Comparison of ENCODE assay signal across 8 cellular contexts in the genomic region with DNA sequence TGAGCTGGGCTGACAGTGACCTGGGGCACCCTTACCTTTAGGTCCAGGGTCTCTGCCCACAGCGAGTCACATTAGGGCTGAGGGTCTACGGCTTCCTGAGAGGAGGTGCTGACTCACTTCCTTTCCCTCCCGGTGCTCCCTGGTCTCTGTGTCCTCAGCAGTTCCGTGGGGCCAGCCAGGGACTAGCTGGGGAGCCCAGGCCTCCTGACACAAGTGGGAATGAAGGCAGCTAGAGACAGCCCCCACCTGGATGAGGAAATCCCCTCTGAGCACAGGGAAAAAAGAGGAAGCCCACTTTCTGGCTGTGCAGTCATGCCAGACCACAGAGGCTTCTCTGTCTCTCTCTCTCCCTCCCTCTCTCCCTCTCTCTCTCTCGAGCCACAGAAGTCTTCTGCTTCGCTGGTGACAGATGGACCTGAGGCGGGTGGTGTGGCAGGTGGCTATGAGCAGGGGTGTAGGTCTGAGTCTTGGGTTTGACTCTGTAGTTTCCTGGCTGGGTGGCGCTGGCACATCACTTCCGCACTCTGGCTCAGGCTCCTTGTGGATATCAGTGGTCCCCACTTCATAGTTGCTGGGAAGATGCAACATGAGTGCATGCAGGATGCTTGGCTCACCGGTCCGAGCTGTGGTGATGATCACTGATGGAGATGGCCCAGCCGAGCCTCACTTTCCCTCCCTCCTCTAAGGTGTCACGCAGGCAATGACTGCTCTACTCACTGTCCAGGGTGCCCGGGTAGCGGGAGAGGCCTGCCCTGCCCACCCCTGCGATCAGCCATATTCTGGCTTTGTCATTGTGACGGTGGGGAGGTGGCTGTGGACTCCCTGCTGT. TPM values are rescaled to one million over a fixed set of nuclear protein-coding genes. Genes with fewer than 3 reads are reported as not detected.
DNase-seq lines count a peak whose midpoint lies in the region; ATAC-seq, FAIRE-seq and TF ChIP-seq lines count a peak whose summit lies in the region.

No MANE protein-coding gene starts in this region.

- peak in 1 of 5 donors; percentile 8 for DNase-seq in CD8-positive, alpha-beta memory T cell
- DNase-seq in RCC 7860 (ENCODE audit: low spot score) (peak; percentile 77), glutamatergic neuron (peak; percentile 52), NCI-H2029 (lab: John Stamatoyannopoulos, UW) (no peak), NCI-H748 treated with DMSO at 0.1 percent for 48 hours (lab: John Stamatoyannopoulos, UW) (no peak)

- no peak overlapping the region for H3K4me3 ChIP-seq in CD8-positive, alpha-beta memory T cell (ENCODE audit: low read length)

- peak overlapping the region in 5 of 8 donors; percentile 7 to 60 (median 37) for H3K27ac Mint-ChIP-seq in CD8-positive, alpha-beta memory T cell
- peak overlapping the region; percentile 92 for H3K27ac Mint-ChIP-seq in glutamatergic neuron (ENCODE audit: unreplicated experiment)

- no peaks in the 10 kb centered on the region for H3K36me3 ChIP-seq in CD8-positive, alpha-beta memory T cell (ENCODE audit: insufficient read depth, low read length)

- CTCF ChIA-PET in CD8-positive, alpha-beta memory T cell (lab: Charles Lee), result no interaction called here

- ATAC-seq in GM21515 (IDR thresholded peaks at IDR 0.05; ENCODE audit: unreplicated experiment) (peak; percentile 35), HG02571 (IDR thresholded peaks at IDR 0.05; ENCODE audit: unreplicated experiment) (no peak), HG02938 (IDR thresholded peaks at IDR 0.05; ENCODE audit: unreplicated experiment) (no peak)

- peaks cover 19 to 34% (median 21%) of the 10 kb centered on the region in 3 donors for H3K4me1 Mint-ChIP-seq in CD8-positive, alpha-beta memory T cell
- H3K4me1 Mint-ChIP-seq in glutamatergic neuron (ENCODE audit: low read depth, unreplicated experiment), result peaks cover 30% of the 10 kb centered on the region

- peaks cover 11% of the 10 kb centered on the region for H3K4me1 ChIP-seq in CD8-positive, alpha-beta memory T cell (ENCODE audit: insufficient read depth, low read length)

- peak overlapping the region in 1 of 7 donors; percentile 22 for H3K4me3 Mint-ChIP-seq in CD8-positive, alpha-beta memory T cell
- H3K4me3 Mint-ChIP-seq in glutamatergic neuron (ENCODE audit: unreplicated experiment), result peak overlapping the region; percentile 73

- no peaks in the 10 kb centered on the region for H3K9me3 Mint-ChIP-seq in CD8-positive, alpha-beta memory T cell
- peaks cover 14% of the 10 kb centered on the region for H3K9me3 Mint-ChIP-seq in glutamatergic neuron (ENCODE audit: unreplicated experiment)

- peak overlapping the region; percentile 38 for H3K27ac ChIP-seq in CD8-positive, alpha-beta memory T cell (ENCODE audit: low read depth, low read length)

- FAIRE-seq in RCC 7860 (lab: Jason Lieb, UNC), result peak; percentile 55

- POLR2A ChIA-PET in CD8-positive, alpha-beta memory T cell (lab: Charles Lee), result no interaction called here

- H3K27me3 Mint-ChIP-seq in CD8-positive, alpha-beta memory T cell, result no peaks in the 10 kb centered on the region
- peaks cover 9% of the 10 kb centered on the region for H3K27me3 Mint-ChIP-seq in glutamatergic neuron (ENCODE audit: unreplicated experiment)

- no peak for TF ChIP-seq CTCF in glutamatergic neuron (IDR thresholded peaks at IDR 0.05; ENCODE audit: partially characterized antibody, unreplicated experiment)

- no peaks in the 10 kb centered on the region for H3K27me3 ChIP-seq in CD8-positive, alpha-beta memory T cell (ENCODE audit: insufficient read depth, low read length, poor library complexity, severe bottlenecking)

- peaks cover 0 to 19% (median 5%) of the 10 kb centered on the region in 3 donors for H3K36me3 Mint-ChIP-seq in CD8-positive, alpha-beta memory T cell
- H3K36me3 Mint-ChIP-seq in glutamatergic neuron (ENCODE audit: unreplicated experiment), result no peaks in the 10 kb centered on the region

- no peaks in the 10 kb centered on the region for H3K9me3 ChIP-seq in CD8-positive, alpha-beta memory T cell (ENCODE audit: low read length)

RNA-seq across cellular contexts. Expression of gene SLC66A1, which starts 3.5 kb away (rescaled TPM):
- 10 to 100 TPM in 1 of 2 experiments, 1 to 10 TPM in 1; 8.6 to 10.4 TPM for total RNA-seq in CD8-positive, alpha-beta memory T cell
- 5.7 TPM for polyA plus RNA-seq in CD8-positive, alpha-beta memory T cell
- 41.1 TPM for total RNA-seq in glutamatergic neuron (ENCODE audit: unreplicated experiment)

RNA-seq across cellular contexts. Expression of gene AKR7A2, which starts 3.6 kb away (rescaled TPM):
- total RNA-seq in CD8-positive, alpha-beta memory T cell, result 10 to 100 TPM; 36.4 to 38.3 TPM
- 102 TPM for polyA plus RNA-seq in CD8-positive, alpha-beta memory T cell
- 35.7 TPM for total RNA-seq in glutamatergic neuron (ENCODE audit: unreplicated experiment)

RNA-seq across cellular contexts. Expression of gene AKR7A3, which starts 27.0 kb away (rescaled TPM):
- total RNA-seq in CD8-positive, alpha-beta memory T cell, result under 1 TPM; 0.29 to 0.50 TPM
- not detected for polyA plus RNA-seq in CD8-positive, alpha-beta memory T cell
- total RNA-seq in glutamatergic neuron (ENCODE audit: unreplicated experiment), result 1.9 TPM

Comparison
In these comparisons a context has a peak if more than half of its experiments do, and no peak if none do; other contexts are left out.
1. DNase-seq: peak in RCC 7860 (single experiment) and glutamatergic neuron (single experiment); none in NCI-H2029 (single experiment) and NCI-H748 treated with DMSO at 0.1 percent for 48 hours (single experiment).